Comparison of ENCODE assay signal across 8 cellular contexts in the genomic region with DNA sequence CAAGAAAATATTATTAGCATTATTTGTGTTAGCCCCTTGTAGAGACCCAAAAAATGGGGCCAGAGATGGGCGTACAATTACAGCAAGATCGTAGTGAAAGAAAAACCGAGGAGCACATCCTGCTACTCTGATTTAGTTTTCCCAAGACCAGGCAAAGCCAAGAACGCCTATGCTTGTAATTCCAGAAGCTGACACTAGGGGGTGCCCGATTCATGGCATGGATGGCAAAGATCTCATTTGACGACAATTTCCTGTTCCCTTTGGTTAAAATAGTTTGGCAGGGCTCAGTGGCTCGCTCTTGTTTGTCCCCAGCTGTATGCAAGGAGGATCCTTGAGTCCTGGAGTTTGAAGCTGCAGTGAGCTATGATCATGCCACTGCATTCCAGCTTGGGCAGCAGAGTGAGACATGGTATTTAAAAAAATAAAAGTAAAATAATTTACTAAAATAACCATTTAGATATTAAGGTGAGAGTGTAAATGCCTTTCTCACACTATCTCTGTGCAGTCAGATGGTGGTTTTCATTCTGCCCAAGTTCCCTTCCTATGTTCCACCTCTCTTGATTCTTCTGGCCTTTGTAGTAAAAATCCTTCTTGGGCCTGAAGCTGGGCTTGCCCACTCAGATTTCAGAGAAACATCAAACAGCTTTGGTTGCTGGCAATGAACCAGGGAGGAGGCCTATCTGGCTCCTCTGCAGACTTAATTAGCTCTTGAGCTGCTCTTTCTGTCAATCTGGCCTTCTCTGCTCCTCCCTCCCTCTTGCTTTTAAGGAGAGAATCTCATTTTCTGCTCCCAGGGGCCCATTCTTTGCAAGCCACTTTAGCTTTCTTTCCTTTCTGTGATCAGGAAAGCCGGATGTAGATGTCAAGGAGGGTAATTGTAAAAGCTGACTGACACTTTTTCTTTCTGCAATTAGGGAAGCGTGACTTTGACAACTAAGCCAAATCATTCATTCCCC.
A peak's percentile ranks its signal among the peaks of the same experiment; 100 is the strongest.
DNase-seq lines count a peak whose midpoint lies in the region; ATAC-seq, FAIRE-seq and TF ChIP-seq lines count a peak whose summit lies in the region.

No MANE protein-coding gene starts in this region.

- ATAC-seq in HG03354 (IDR thresholded peaks at IDR 0.05; ENCODE audit: poor library complexity, severe bottlenecking, unreplicated experiment) (no peak), HG03196 (IDR thresholded peaks at IDR 0.05; ENCODE audit: unreplicated experiment) (no peak), HG03108 (IDR thresholded peaks at IDR 0.05; ENCODE audit: unreplicated experiment) (no peak)

- FAIRE-seq in D721Med (lab: Jason Lieb, UNC): no peak

- peak; percentile 45 for TF ChIP-seq CTCF in D721Med (IDR thresholded peaks at IDR 0.05; ENCODE audit: insufficient read depth, missing control alignments)

- DNase-seq in D721Med (ENCODE audit: insufficient read length, low spot score): no peak
- DNase-seq in Kasumi-1 (lab: John Stamatoyannopoulos, UW): peak; percentile 27
- peak; percentile 10 to 16 for DNase-seq in activated CD4-positive, alpha-beta T cell treated with anti-CD3 and anti-CD28 coated beads, Interleukin-2, amount 50 U/mL, for 4 hours
- DNase-seq in foreskin melanocyte: peak; percentile 15
- peak; percentile 52 to 66 for DNase-seq in stimulated activated CD4-positive, alpha-beta T cell treated with anti-CD3 and anti-CD28 coated beads, Interleukin-2, amount 100 ng/mL, for 24 hours
